20 cellular contexts compared by ENCODE assay signal in the genomic region with DNA sequence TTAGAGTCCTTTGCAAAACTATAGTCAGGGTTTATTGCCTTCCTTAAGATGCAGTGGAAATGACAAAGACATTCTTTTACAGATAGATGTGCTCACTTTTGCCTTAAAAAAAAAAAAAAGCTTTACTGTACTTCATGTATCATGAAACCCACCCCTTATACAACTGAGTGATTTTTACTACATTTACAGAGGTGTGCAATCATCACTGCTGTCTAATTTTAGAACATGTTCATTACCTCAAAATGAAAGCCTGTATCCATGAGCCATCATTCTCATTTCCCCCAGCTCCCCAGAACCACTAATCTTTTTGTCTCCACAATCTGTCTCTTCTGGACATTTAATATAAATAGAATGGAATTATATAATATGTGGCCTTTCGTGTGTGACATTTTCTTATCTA.
"Had no signal": no experiment of that assay in that cellular context is flagged by ENCODE, and none has a peak within 500 bp of the region (broad histone marks: within the 10 kb centered on the region; RNA-seq: fewer than 3 reads in every experiment).

No MANE protein-coding gene starts in this region.

- ATAC-seq: esophagus mucosa, heart left ventricle had no signal

- H3K27ac Mint-ChIP-seq: nephron progenitor cell, type B pancreatic cell had no signal

- H3K9me3 ChIP-seq: right atrium auricular region, suprapubic skin, thyroid gland, uterus had no signal

- H3K27me3 ChIP-seq: dorsolateral prefrontal cortex, heart left ventricle, right atrium auricular region, sigmoid colon, suprapubic skin, thyroid gland, uterus had no signal

- H3K4me3 ChIP-seq: dorsolateral prefrontal cortex, heart left ventricle, right atrium auricular region, sigmoid colon, skin epidermis, suprapubic skin, thyroid gland, uterus had no signal

- H3K4me1 ChIP-seq: uterus had no signal

- H3K27me3 Mint-ChIP-seq: naive thymus-derived CD4-positive, alpha-beta T cell; type B pancreatic cell had no signal

- H3K27ac ChIP-seq: dorsolateral prefrontal cortex, heart left ventricle, right atrium auricular region, sigmoid colon, skin epidermis, suprapubic skin, thyroid gland, uterus had no signal

- H3K36me3 ChIP-seq: right atrium auricular region, sigmoid colon, thyroid gland, uterus had no signal

- DNase-seq: cortex of kidney; dorsolateral prefrontal cortex; effector CD8-positive, alpha-beta T cell; heart left ventricle; hippocampal formation; kidney glomerular epithelial cell; naive thymus-derived CD4-positive, alpha-beta T cell; nephron progenitor cell; posterior cingulate gyrus; sigmoid colon; stimulated activated CD4-positive, alpha-beta T cell treated with anti-CD3 and anti-CD28 coated beads, Interleukin-2, amount 100 ng/mL, for 24 hours; stimulated activated CD4-positive, alpha-beta T cell treated with anti-CD3 and anti-CD28 coated beads, Interleukin-4, amount 100 ng/mL, for 4 hours; stimulated activated naive CD4-positive, alpha-beta T cell; thyroid gland; uterus had no signal

- H3K4me3 Mint-ChIP-seq: naive thymus-derived CD4-positive, alpha-beta T cell; nephron progenitor cell; type B pancreatic cell had no signal
